In genomic region chr2:64859208-64860161, GRCh38 we compare ENCODE assay signal across 1 cellular context.
A peak's percentile ranks its signal among the peaks of the same experiment; 100 is the strongest.
TF ChIP-seq lines count a peak whose summit lies in the region.

No MANE protein-coding gene starts in this region.

TF ChIP-seq in K562, 482 proteins besides CTCF, POLR2A, EP300 and RAD21 (continued from another document and continues in another):
- peak; percentile 43 for TF ChIP-seq FIP1L1 (IDR thresholded peaks at IDR 0.05; ENCODE audit: low read depth, low read length, poor library complexity, severe bottlenecking)
- TF ChIP-seq POLR2AphosphoS5 (IDR thresholded peaks at IDR 0.05; ENCODE audit: control insufficient read depth, insufficient read depth, low read depth, low read length), result no peak
- TF ChIP-seq RHOXF2B (CRISPR knock-in tag; conservative IDR thresholded peaks at IDR 0.05), result no peak
- no peak for TF ChIP-seq TAF9B (IDR thresholded peaks at IDR 0.05; ENCODE audit: partially characterized antibody)
- no peak for TF ChIP-seq PHF20 (IDR thresholded peaks at IDR 0.05; ENCODE audit: partially characterized antibody)
- TF ChIP-seq ID3 (CRISPR knock-in tag; IDR thresholded peaks at IDR 0.05), result no peak
- no peak for TF ChIP-seq ID3 (tag; IDR thresholded peaks at IDR 0.05)
- no peak for TF ChIP-seq ZBTB40 (IDR thresholded peaks at IDR 0.05)
- no peak for TF ChIP-seq ZBTB40 (CRISPR knock-in tag; IDR thresholded peaks at IDR 0.05)
- TF ChIP-seq MITF (IDR thresholded peaks at IDR 0.05), result no peak
- TF ChIP-seq MGA (IDR thresholded peaks at IDR 0.05), result peak; percentile 74; the same call in 1 of the 2 replicates
- no peak for TF ChIP-seq ELK1 (CRISPR knock-in tag; IDR thresholded peaks at IDR 0.05)
- peak; percentile 53; the same call in 1 of the 2 replicates for TF ChIP-seq ATF3 (IDR thresholded peaks at IDR 0.05)
- TF ChIP-seq ATF3 (CRISPR knock-in tag; conservative IDR thresholded peaks at IDR 0.05), result no peak
- no peak for TF ChIP-seq RBM17 (IDR thresholded peaks at IDR 0.05; ENCODE audit: borderline replicate concordance, low read depth, low read length)
- no peak for TF ChIP-seq ZNF445 (CRISPR knock-in tag; IDR thresholded peaks at IDR 0.05; ENCODE audit: low read depth)
- TF ChIP-seq FOXA3 (CRISPR knock-in tag; conservative IDR thresholded peaks at IDR 0.05 in 1 of 2, IDR thresholded peaks at IDR 0.05 in 1 of 2), result no peak
- peak in 1 of 2 experiments; percentile 23; a peak in 1 of 4 replicates for TF ChIP-seq RCOR1 (IDR thresholded peaks at IDR 0.05; ENCODE audit: borderline replicate concordance in 1 of 2, low read depth in 2 of 2, low read length in 2 of 2)
- no peak for TF ChIP-seq ZBTB49 (CRISPR knock-in tag; IDR thresholded peaks at IDR 0.05; ENCODE audit: borderline replicate concordance)
- TF ChIP-seq NR0B1 (IDR thresholded peaks at IDR 0.05; ENCODE audit: partially characterized antibody), result no peak
